8 cellular contexts compared by ENCODE assay signal in genomic region chrX:153470411-153471363, GRCh38. TPM values are rescaled to one million over a fixed set of nuclear protein-coding genes. Genes with fewer than 3 reads are reported as not detected.
DNase-seq lines count a peak whose midpoint lies in the region; ATAC-seq and TF ChIP-seq lines count a peak whose summit lies in the region.

Gene HAUS7, minus strand, starts transcription at chrX:153470576. Its CDS starts 19 bp downstream, at chrX:153470557.

- H4K20me1 ChIP-seq in BLaER1 = peaks cover 43% of the 10 kb centered on the region

- intact Hi-C loops in left colon (cut with DNase I, micrococcal nuclease) = no loop called here

- H3K4me3 ChIP-seq in BLaER1 = peak within 1 kb of the TSS; percentile 76
- peak within 1 kb of the TSS; percentile 62 for H3K4me3 ChIP-seq in choroid plexus epithelial cell (ENCODE audit: low read depth, low read length)

- ATAC-seq in HG03457 (IDR thresholded peaks at IDR 0.05; ENCODE audit: unreplicated experiment) = peak; percentile 75
- peak; percentile 90 for ATAC-seq in left colon

- peaks cover 35% of the 10 kb centered on the region for H3K27me3 ChIP-seq in BLaER1

- DNase-seq in GM19240 (ENCODE audit: insufficient read length, low spot score) = peak; percentile 94
- DNase-seq in NCI-H524 (lab: John Stamatoyannopoulos, UW) = peak; percentile 90 to 94
- DNase-seq in activated CD4-positive, alpha-beta T cell treated with anti-CD3 and anti-CD28 coated beads for 4 hours = peak; percentile 84 to 87
- DNase-seq in choroid plexus epithelial cell (ENCODE audit: low read depth) = peak; percentile 93
- DNase-seq in left colon = peak; percentile 84 to 89
- DNase-seq in stimulated activated CD4-positive, alpha-beta T cell treated with anti-CD3 and anti-CD28 coated beads, Interleukin-1b, Interleukin-23, amount 100 ng/mL, for 4 hours (ENCODE audit: low read depth in 2 of 2) = peak; percentile 83 to 86

- H3K36me3 ChIP-seq in BLaER1 = peaks cover 28% of the 10 kb centered on the region

- H3K9ac ChIP-seq in BLaER1 = peak within 1 kb of the TSS; percentile 79

- peaks cover 50% of the 10 kb centered on the region for H3K4me1 ChIP-seq in BLaER1

- peak; percentile 74 for TF ChIP-seq CTCF in choroid plexus epithelial cell (conservative IDR thresholded peaks at IDR 0.05; ENCODE audit: low read depth, low read length)

- peak within 1 kb of the TSS; percentile 80 for H3K4me2 ChIP-seq in BLaER1

- H3K9me3 ChIP-seq in BLaER1 = no peaks in the 10 kb centered on the region

- H3K27ac ChIP-seq in BLaER1 = peak within 1 kb of the TSS; percentile 79

RNA-seq across cellular contexts. Expression of gene HAUS7, which starts in this region (rescaled TPM):
- total RNA-seq in left colon = 10 to 100 TPM; 13.0 to 19.0 TPM

Comparison
In these comparisons a context has a peak if more than half of its experiments do, and no peak if none do; other contexts are left out.
1. Peak in every context shown above with its lines: DNase-seq, ATAC-seq, H3K4me3 ChIP-seq and H3K27ac ChIP-seq.